In the genomic region with DNA sequence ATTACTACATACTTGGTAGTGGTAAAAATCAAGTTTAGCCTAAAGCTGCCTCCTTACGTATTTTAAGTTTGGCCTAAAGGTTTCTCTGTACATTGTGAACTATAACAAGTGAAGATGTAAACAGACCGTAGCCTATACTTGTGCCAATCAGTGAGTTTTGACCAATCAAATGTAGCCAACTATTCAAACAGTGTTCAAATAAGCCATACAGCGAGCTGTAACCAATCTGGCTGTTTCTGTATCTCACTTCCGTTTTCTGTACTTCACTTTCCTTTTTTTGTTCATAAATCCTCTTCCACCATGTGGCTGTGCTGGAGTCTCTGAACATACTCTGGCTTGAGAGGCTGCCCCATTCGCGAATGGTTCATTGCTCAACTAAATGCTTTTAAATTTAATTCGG, we compare ENCODE assay signal across 21 cellular contexts.
"Had no signal": no experiment of that assay in that cellular context is flagged by ENCODE, and none has a peak within 500 bp of the region (broad histone marks: within the 10 kb centered on the region; RNA-seq: fewer than 3 reads in every experiment).

No MANE protein-coding gene starts in this region.

- H3K4me1 Mint-ChIP-seq: activated CD4-positive, alpha-beta T cell treated with anti-CD3 and anti-CD28 coated beads, Interleukin-2, amount 10 ng/mL, durations not matched to agents 24 days and 14 days; natural killer cell had no signal

- H3K27me3 ChIP-seq: foreskin keratinocyte had no signal

- H3K4me3 Mint-ChIP-seq: activated CD4-positive, alpha-beta T cell treated with anti-CD3 and anti-CD28 coated beads, Interleukin-2, amount 10 ng/mL, durations not matched to agents 24 days and 14 days; activated CD8-positive, alpha-beta T cell treated with anti-CD3 and anti-CD28 coated beads, Interleukin-2, amount 10 ng/mL, durations not matched to agents 7 days and 5 days; activated naive CD8-positive, alpha-beta T cell; brain; dendritic cell treated with granulocyte-macrophage colony-stimulating factor and Interleukin-4, amounts not matched to agents 40 ng/mL and 50 ng/mL, for 4 days; natural killer cell; type B pancreatic cell had no signal

- H3K36me3 Mint-ChIP-seq: activated naive CD8-positive, alpha-beta T cell; brain; natural killer cell; type B pancreatic cell had no signal

- H3K27me3 Mint-ChIP-seq: activated CD4-positive, alpha-beta T cell treated with anti-CD3 and anti-CD28 coated beads, Interleukin-2, amount 10 ng/mL, durations not matched to agents 24 days and 14 days; activated naive CD8-positive, alpha-beta T cell; brain; dendritic cell treated with granulocyte-macrophage colony-stimulating factor and Interleukin-4, amounts not matched to agents 40 ng/mL and 50 ng/mL, for 4 days; progenitor cell of endocrine pancreas; type B pancreatic cell had no signal

- H3K4me2 ChIP-seq: smooth muscle cell had no signal

- DNase-seq: activated CD4-positive, alpha-beta T cell treated with anti-CD3 and anti-CD28 coated beads, Interleukin-2, amount 10 ng/mL, durations not matched to agents 24 days and 14 days; activated CD4-positive, CD25-positive, alpha-beta regulatory T cell; activated CD8-positive, alpha-beta memory T cell treated with anti-CD3 and anti-CD28 coated beads, Interleukin-2, amount 50 U/mL, for 4 hours; activated CD8-positive, alpha-beta T cell treated with anti-CD3 and anti-CD28 coated beads, Interleukin-2, amount 10 ng/mL, durations not matched to agents 7 days and 5 days; activated gamma-delta T cell treated with Interleukin-2 at 50 U/mL for 16 hours; amniotic stem cell; effector memory CD4-positive, alpha-beta T cell; foreskin keratinocyte; left ventricle myocardium superior; mesendoderm; natural killer cell; right cardiac atrium; stimulated activated CD4-positive, alpha-beta T cell treated with anti-CD3 and anti-CD28 coated beads, Interleukin-4, amount 100 ng/mL, for 4 hours; stimulated activated CD8-positive, alpha-beta memory T cell treated with anti-CD3 and anti-CD28 coated beads, Interleukin-4, amount 100 ng/mL, for 48 hours; stimulated activated naive CD4-positive, alpha-beta T cell treated with Interleukin-2 at 50 U/mL for 16 hours had no signal

- H3K27ac Mint-ChIP-seq: activated CD4-positive, alpha-beta T cell treated with anti-CD3 and anti-CD28 coated beads, Interleukin-2, amount 10 ng/mL, durations not matched to agents 24 days and 14 days; activated CD8-positive, alpha-beta T cell treated with anti-CD3 and anti-CD28 coated beads, Interleukin-2, amount 10 ng/mL, durations not matched to agents 7 days and 5 days; activated naive CD8-positive, alpha-beta T cell; brain; dendritic cell treated with granulocyte-macrophage colony-stimulating factor and Interleukin-4, amounts not matched to agents 40 ng/mL and 50 ng/mL, for 4 days; natural killer cell; progenitor cell of endocrine pancreas; type B pancreatic cell had no signal

- H3K4me3 ChIP-seq: smooth muscle cell had no signal
